ENCODE assay signal across 1 cellular context in genomic region chr15:48563944-48564343, GRCh38.
TF ChIP-seq lines count a peak whose summit lies in the region.

No MANE protein-coding gene starts in this region.

TF ChIP-seq in Ishikawa, 13 proteins besides CTCF, POLR2A, EP300 and RAD21 (continued from another document):
- TF ChIP-seq REST (IDR thresholded peaks at IDR 0.05; ENCODE audit: low read depth) (peak; percentile 22; the same call in 1 of the 2 replicates), TEAD4 (IDR thresholded peaks at IDR 0.05) (no peak), YY1 (IDR thresholded peaks at IDR 0.05; ENCODE audit: low read depth) (no peak), EGR1 (IDR thresholded peaks at IDR 0.05) (no peak), CEBPB (IDR thresholded peaks at IDR 0.05) (no peak)
TF ChIP-seq in Ishikawa: peak in this region for 1.
